ENCODE assay signal across 21 cellular contexts in the genomic region with DNA sequence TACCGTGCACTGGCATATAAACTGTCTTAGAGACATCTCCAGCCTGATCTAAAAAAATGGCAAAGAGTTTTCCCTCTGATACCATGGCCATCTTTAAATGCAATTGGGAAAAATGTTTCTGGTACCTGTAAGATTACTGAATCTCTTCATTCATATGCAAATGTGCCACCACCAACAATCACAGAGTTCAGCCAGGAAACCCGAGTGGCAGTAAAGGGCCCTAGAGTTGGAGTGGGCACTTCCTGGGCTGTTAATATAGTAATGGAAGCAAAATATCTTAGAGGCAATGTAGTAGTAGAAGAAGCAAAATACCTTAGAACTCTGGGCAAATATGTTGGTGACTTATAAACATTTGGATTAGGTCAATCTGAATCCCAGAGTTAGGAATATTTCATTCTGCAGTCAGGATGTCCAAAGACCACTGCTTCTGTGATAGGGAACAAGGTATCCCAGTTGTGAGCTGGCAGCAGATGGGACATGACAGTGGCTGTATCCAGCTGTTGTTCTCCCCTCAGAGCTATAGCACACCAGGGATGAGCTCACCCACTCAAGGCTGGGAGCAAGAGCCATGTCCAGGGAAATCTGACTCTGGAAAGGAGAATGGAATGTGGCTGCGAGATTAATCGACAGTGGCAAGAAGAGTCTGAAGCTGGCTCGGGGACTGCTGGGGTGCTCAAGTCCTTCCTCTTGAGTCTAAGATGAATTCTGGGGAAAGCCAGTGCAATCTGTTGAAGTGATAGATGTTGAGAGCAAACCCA.
DNase-seq lines count a peak whose midpoint lies in the region; ATAC-seq and TF ChIP-seq lines count a peak whose summit lies in the region.
"Had no signal": no experiment of that assay in that cellular context is flagged by ENCODE, and none has a peak within 500 bp of the region (broad histone marks: within the 10 kb centered on the region; RNA-seq: fewer than 3 reads in every experiment).

No MANE protein-coding gene starts in this region.

- no peaks in the 10 kb centered on the region for H3K36me3 ChIP-seq in upper lobe of right lung
- H3K36me3 ChIP-seq: BE2C, cardiac muscle cell, heart right ventricle, neutrophil had no signal

- no peak overlapping the region for H3K4me3 ChIP-seq in upper lobe of right lung
- H3K4me3 ChIP-seq: cardiac muscle cell, heart right ventricle, skin epidermis, testis had no signal

- no peaks in the 10 kb centered on the region for H3K27me3 ChIP-seq in upper lobe of right lung
- H3K27me3 ChIP-seq: BE2C, cardiac muscle cell, heart right ventricle, neutrophil, testis had no signal

- no peaks in the 10 kb centered on the region for H3K9me3 ChIP-seq in upper lobe of right lung
- H3K9me3 ChIP-seq: BE2C, heart right ventricle, neutrophil, testis had no signal

- H3K4me1 ChIP-seq in upper lobe of right lung, result no peaks in the 10 kb centered on the region
- H3K4me1 ChIP-seq: heart right ventricle, testis had no signal

- intact Hi-C loops in upper lobe of right lung (cut with DNase I) (no loop called here), cardiac septum (cut with DNase I) (no loop called here)

- no peak overlapping the region for H3K27ac ChIP-seq in upper lobe of right lung
- H3K27ac ChIP-seq: cardiac muscle cell, heart right ventricle, neutrophil, skin epidermis, testis had no signal

- peak in 2 of 3 experiments; percentile 17 to 41 for DNase-seq in NCI-H1417 (lab: John Stamatoyannopoulos, UW)
- DNase-seq in NCI-H1417 treated with DMSO at 0.1 percent for 48 hours (lab: John Stamatoyannopoulos, UW), result no peak
- peak; percentile 21 for DNase-seq in NCI-H510A (lab: John Stamatoyannopoulos, UW)
- peak; percentile 11 for DNase-seq in kidney tubule cell (ENCODE audit: low spot score)
- DNase-seq in upper lobe of right lung, result peak; percentile 67
- no peak for DNase-seq in globus pallidus (ENCODE audit: low spot score)
- DNase-seq in cardiac septum (ENCODE audit: low spot score), result no peak
- DNase-seq: activated naive CD4-positive, alpha-beta T cell treated with anti-CD3 and anti-CD28 coated beads, Interleukin-2, amount 50 U/mL, for 16 hours; activated T-cell treated with anti-CD3 and anti-CD28 coated beads, Interleukin-2, amount 50 U/mL, for 48 hours; anterior cingulate cortex; BE2C; GOT3; heart right ventricle; NCI-H1105 treated with DMSO at 0.1 percent for 48 hours; NCI-H69; stimulated activated naive CD4-positive, alpha-beta T cell; testis had no signal

- ATAC-seq in upper lobe of right lung (peak; percentile 80), HG02973 (IDR thresholded peaks at IDR 0.05; ENCODE audit: unreplicated experiment) (no peak)
- ATAC-seq: heart right ventricle had no signal

- no peak for TF ChIP-seq CTCF in upper lobe of right lung (IDR thresholded peaks at IDR 0.05)

Comparison
In these comparisons a context has a peak if more than half of its experiments do, and no peak if none do; other contexts are left out.
1. DNase-seq: peak in NCI-H1417 (2 of 3), NCI-H510A (single experiment), kidney tubule cell (single experiment) and upper lobe of right lung (single experiment); none in NCI-H1417 treated with DMSO at 0.1 percent for 48 hours (single experiment), globus pallidus (single experiment) and cardiac septum (single experiment).